In genomic region chr6:122484760-122485159, GRCh38 we compare ENCODE assay signal across 12 cellular contexts. TPM values are rescaled to one million over a fixed set of nuclear protein-coding genes. Genes with fewer than 3 reads are reported as not detected.
DNase-seq lines count a peak whose midpoint lies in the region; ATAC-seq, FAIRE-seq and TF ChIP-seq lines count a peak whose summit lies in the region.
"Had no signal": no experiment of that assay in that cellular context is flagged by ENCODE, and none has a peak within 500 bp of the region (broad histone marks: within the 10 kb centered on the region; RNA-seq: fewer than 3 reads in every experiment).

No MANE protein-coding gene starts in this region.

- no peaks in the 10 kb centered on the region for H3K27me3 Mint-ChIP-seq in brain
- H3K27me3 Mint-ChIP-seq in activated naive CD8-positive, alpha-beta T cell treated with anti-CD3 and anti-CD28 coated beads, Interleukin-2, amount 50 U/mL, for 24 hours: no peaks in the 10 kb centered on the region
- H3K27me3 Mint-ChIP-seq: CD4-positive, alpha-beta memory T cell; effector memory CD8-positive, alpha-beta T cell had no signal

- H3K9me3 Mint-ChIP-seq in brain: peaks cover 0 to 21% (median 3%) of the 10 kb centered on the region in 5 experiments
- no peaks in the 10 kb centered on the region for H3K9me3 Mint-ChIP-seq in activated naive CD8-positive, alpha-beta T cell treated with anti-CD3 and anti-CD28 coated beads, Interleukin-2, amount 50 U/mL, for 24 hours
- H3K9me3 Mint-ChIP-seq: CD4-positive, alpha-beta memory T cell; effector memory CD8-positive, alpha-beta T cell had no signal

- peaks cover 22% of the 10 kb centered on the region for H3K4me1 Mint-ChIP-seq in brain
- peaks cover 2% of the 10 kb centered on the region for H3K4me1 Mint-ChIP-seq in activated naive CD8-positive, alpha-beta T cell treated with anti-CD3 and anti-CD28 coated beads, Interleukin-2, amount 50 U/mL, for 24 hours
- H3K4me1 Mint-ChIP-seq: CD4-positive, alpha-beta memory T cell had no signal

- TF ChIP-seq POLR2A in GM12892 (IDR thresholded peaks at IDR 0.05; ENCODE audit: low read depth, low read length): no peak

- no peak for TF ChIP-seq CTCF in brain (conservative IDR thresholded peaks at IDR 0.05)

- H3K36me3 Mint-ChIP-seq in brain: peaks cover 17% of the 10 kb centered on the region
- no peaks in the 10 kb centered on the region for H3K36me3 Mint-ChIP-seq in activated naive CD8-positive, alpha-beta T cell treated with anti-CD3 and anti-CD28 coated beads, Interleukin-2, amount 50 U/mL, for 24 hours (ENCODE audit: low read depth)
- H3K36me3 Mint-ChIP-seq: CD4-positive, alpha-beta memory T cell had no signal

- peak overlapping the region in 4 of 5 experiments; percentile 73 to 94 (median 90) for H3K27ac Mint-ChIP-seq in brain
- H3K27ac Mint-ChIP-seq in activated naive CD8-positive, alpha-beta T cell treated with anti-CD3 and anti-CD28 coated beads, Interleukin-2, amount 50 U/mL, for 24 hours: no peak overlapping the region
- H3K27ac Mint-ChIP-seq: CD4-positive, alpha-beta memory T cell; effector memory CD8-positive, alpha-beta T cell had no signal

- peak overlapping the region; percentile 65 to 95 (median 77) for H3K4me3 Mint-ChIP-seq in brain
- no peak overlapping the region for H3K4me3 Mint-ChIP-seq in activated naive CD8-positive, alpha-beta T cell treated with anti-CD3 and anti-CD28 coated beads, Interleukin-2, amount 50 U/mL, for 24 hours
- H3K4me3 Mint-ChIP-seq: CD4-positive, alpha-beta memory T cell; effector memory CD8-positive, alpha-beta T cell had no signal

- ATAC-seq in GM21528 (IDR thresholded peaks at IDR 0.05; ENCODE audit: low FRiP score, unreplicated experiment) (peak; percentile 94), HG03521 (IDR thresholded peaks at IDR 0.05; ENCODE audit: unreplicated experiment) (peak; percentile 72)
- ATAC-seq in activated naive CD8-positive, alpha-beta T cell treated with anti-CD3 and anti-CD28 coated beads, Interleukin-2, amount 50 U/mL, for 24 hours: no peak
- no peak for ATAC-seq in stimulated activated naive CD8-positive, alpha-beta T cell treated with anti-CD3 and anti-CD28 coated beads, Interleukin-15, Interleukin-2, amounts not matched to agents 100 U/mL and 50 U/mL, for 24 hours
- ATAC-seq: effector memory CD8-positive, alpha-beta T cell; left lung had no signal

- peak; percentile 84 for FAIRE-seq in GM12892 (lab: Jason Lieb, UNC)

- DNase-seq in GM12892 (ENCODE audit: insufficient read length) (no peak), NCI-H774 (lab: John Stamatoyannopoulos, UW) (no peak)
- no peak for DNase-seq in activated naive CD8-positive, alpha-beta T cell treated with anti-CD3 and anti-CD28 coated beads, Interleukin-2, amount 50 U/mL, for 24 hours
- no peak for DNase-seq in stimulated activated naive CD8-positive, alpha-beta T cell treated with anti-CD3 and anti-CD28 coated beads, Interleukin-15, Interleukin-2, amounts not matched to agents 100 U/mL and 50 U/mL, for 24 hours
- no peak for DNase-seq in activated T-cell treated with anti-CD3 and anti-CD28 coated beads, Interleukin-2, amount 50 U/mL, for 1 hour
- DNase-seq: CD4-positive, alpha-beta memory T cell; effector memory CD8-positive, alpha-beta T cell; left lung; NCI-H526 had no signal

RNA-seq across cellular contexts. Expression of gene SERINC1, which starts 13.2 kb away (rescaled TPM):
- polyA plus RNA-seq in GM12892 (2012; ENCODE audit: missing spikeins): 31.0 TPM
- 242 TPM for polyA plus RNA-seq in brain (ENCODE audit: insufficient read depth, low read depth, low replicate concordance)

Comparison
In these comparisons a context has a peak if more than half of its experiments do, and no peak if none do; other contexts are left out.
1. ATAC-seq: peak in GM21528 (single experiment) and HG03521 (single experiment); none in activated naive CD8-positive, alpha-beta T cell treated with anti-CD3 and anti-CD28 coated beads, Interleukin-2, amount 50 U/mL, for 24 hours (single experiment) and stimulated activated naive CD8-positive, alpha-beta T cell treated with anti-CD3 and anti-CD28 coated beads, Interleukin-15, Interleukin-2, amounts not matched to agents 100 U/mL and 50 U/mL, for 24 hours (single experiment).